12 cellular contexts compared by ENCODE assay signal in genomic region chr12:11702959-11703358, GRCh38.
DNase-seq lines count a peak whose midpoint lies in the region; ATAC-seq, FAIRE-seq and TF ChIP-seq lines count a peak whose summit lies in the region.
"Had no signal": no experiment of that assay in that cellular context is flagged by ENCODE, and none has a peak within 500 bp of the region (broad histone marks: within the 10 kb centered on the region; RNA-seq: fewer than 3 reads in every experiment).

No MANE protein-coding gene starts in this region.

- H3K27ac ChIP-seq in neutrophil: peak overlapping the region; percentile 13
- H3K27ac ChIP-seq: psoas muscle, suprapubic skin had no signal

- no peaks in the 10 kb centered on the region for H3K9me3 ChIP-seq in neutrophil
- H3K9me3 ChIP-seq: psoas muscle, suprapubic skin had no signal

- TF ChIP-seq CTCF in GM20000 (IDR thresholded peaks at IDR 0.05; ENCODE audit: extremely low read depth, missing control alignments) (no peak), neutrophil (IDR thresholded peaks at IDR 0.05) (no peak)

- DNase-seq in GM18507 (ENCODE audit: extremely low spot score, insufficient read length, low read depth): no peak
- DNase-seq in GM20000 (ENCODE audit: low spot score): peak; percentile 36
- no peak for DNase-seq in SW 1271 (lab: John Stamatoyannopoulos, UW)
- DNase-seq in T1000 (lab: John Stamatoyannopoulos, UW): no peak
- no peak for DNase-seq in GOT3 (lab: John Stamatoyannopoulos, UW)
- DNase-seq: NCI-H1092, NCI-H69, psoas muscle had no signal

- peak; percentile 75 for FAIRE-seq in GM18507 (lab: Jason Lieb, UNC)
- FAIRE-seq: colon had no signal

- peaks cover 17 to 35% of the 10 kb centered on the region in 2 experiments for H3K4me1 ChIP-seq in neutrophil (ENCODE audit: control insufficient read depth in 1 of 2, insufficient read depth in 1 of 2, low read depth in 1 of 2, low read length in 1 of 2)

- no peak overlapping the region for H3K4me3 ChIP-seq in neutrophil (ENCODE audit: low read depth in 1 of 2, low read length in 1 of 2)
- H3K4me3 ChIP-seq: psoas muscle, suprapubic skin had no signal

- H3K27me3 ChIP-seq in neutrophil: no peaks in the 10 kb centered on the region
- H3K27me3 ChIP-seq: suprapubic skin had no signal

- ATAC-seq in HG03432 (IDR thresholded peaks at IDR 0.05; ENCODE audit: unreplicated experiment): peak; percentile 73
- ATAC-seq: psoas muscle had no signal

- no peaks in the 10 kb centered on the region for H3K36me3 ChIP-seq in neutrophil
- H3K36me3 ChIP-seq: suprapubic skin had no signal
